ENCODE assay signal across 12 cellular contexts in genomic region chr19:3162418-3163229, GRCh38. TPM values are rescaled to one million over a fixed set of nuclear protein-coding genes. Genes with fewer than 3 reads are reported as not detected.
DNase-seq lines count a peak whose midpoint lies in the region; ATAC-seq and TF ChIP-seq lines count a peak whose summit lies in the region.
"Had no signal": no experiment of that assay in that cellular context is flagged by ENCODE, and none has a peak within 500 bp of the region (broad histone marks: within the 10 kb centered on the region; RNA-seq: fewer than 3 reads in every experiment).

No MANE protein-coding gene starts in this region.

- H3K36me3 ChIP-seq in mesenchymal stem cell (ENCODE audit: control insufficient read depth in 1 of 2, insufficient read depth in 2 of 2, low read depth in 1 of 2, low read length in 2 of 2) = no peaks in the 10 kb centered on the region
- no peaks in the 10 kb centered on the region for H3K36me3 ChIP-seq in transverse colon
- H3K36me3 ChIP-seq: left ventricle myocardium inferior had no signal

- no peak overlapping the region for H3K14ac ChIP-seq in mesenchymal stem cell (ENCODE audit: low read length in 2 of 2)

- no peak for ATAC-seq in WTC11

- H2BK5ac ChIP-seq in mesenchymal stem cell (ENCODE audit: low read depth, low read length, poor library complexity, severe bottlenecking) = no peak overlapping the region

- H3K4me3 Mint-ChIP-seq in activated CD4-positive, alpha-beta T cell treated with anti-CD3 and anti-CD28 coated beads, Interleukin-2, amount 10 ng/mL, durations not matched to agents 24 days and 14 days = no peak overlapping the region
- H3K4me3 Mint-ChIP-seq in WTC11 = no peak overlapping the region; the same call in 1 of the 2 replicates
- H3K4me3 Mint-ChIP-seq: activated T-cell treated with anti-CD3 and anti-CD28 coated beads, Interleukin-2, amount 50 U/mL, for 4 hours; T-cell had no signal

- CTCF ChIA-PET in WTC11 (lab: Charles Lee) = interaction anchor here (0.6 to 3.6 kb wide), 23 partner anchors 9 to 239 kb away, joined by 3 to 51 read pairs (median 4); no protein-coding TSS in a partner anchor

- POLR2A ChIA-PET in WTC11 (lab: Charles Lee) = interaction anchor here (0.6 kb wide), 1 partner anchor 67 kb away, joined by 3 read pairs; no protein-coding TSS in a partner anchor

- H3K27ac Mint-ChIP-seq in activated CD4-positive, alpha-beta T cell treated with anti-CD3 and anti-CD28 coated beads, Interleukin-2, amount 10 ng/mL, durations not matched to agents 24 days and 14 days = peak overlapping the region; percentile 56
- H3K27ac Mint-ChIP-seq in WTC11 = no peak overlapping the region

- H3K27ac ChIP-seq in mesenchymal stem cell (ENCODE audit: low read length, poor library complexity, severe bottlenecking) (no peak overlapping the region), transverse colon (no peak overlapping the region)
- H3K27ac ChIP-seq: left ventricle myocardium inferior had no signal

- H3K9me3 Mint-ChIP-seq in activated CD4-positive, alpha-beta T cell treated with anti-CD3 and anti-CD28 coated beads, Interleukin-2, amount 10 ng/mL, durations not matched to agents 24 days and 14 days = peaks cover 9% of the 10 kb centered on the region
- H3K9me3 Mint-ChIP-seq in WTC11 = peaks cover 11% of the 10 kb centered on the region

- no peak overlapping the region for H2AK5ac ChIP-seq in mesenchymal stem cell (ENCODE audit: low read length, severe bottlenecking)

- H3K27me3 Mint-ChIP-seq in activated CD4-positive, alpha-beta T cell treated with anti-CD3 and anti-CD28 coated beads, Interleukin-2, amount 10 ng/mL, durations not matched to agents 24 days and 14 days = no peaks in the 10 kb centered on the region
- H3K27me3 Mint-ChIP-seq in WTC11 (ENCODE audit: low read depth) = peaks cover 16% of the 10 kb centered on the region
- H3K27me3 Mint-ChIP-seq: T-cell had no signal

- TF ChIP-seq CTCF in WTC11 (IDR thresholded peaks at IDR 0.05) = no peak
- TF ChIP-seq CTCF in transverse colon (IDR thresholded peaks at IDR 0.05) = no peak

- TF ChIP-seq EP300 in Ishikawa (IDR thresholded peaks at IDR 0.05; ENCODE audit: borderline replicate concordance) (no peak), transverse colon (IDR thresholded peaks at IDR 0.05; ENCODE audit: low read depth) (no peak)

- H3K4me3 ChIP-seq in mesenchymal stem cell (ENCODE audit: insufficient read depth in 1 of 2, low read depth in 1 of 2, low read length in 2 of 2) (no peak overlapping the region), transverse colon (no peak overlapping the region)
- H3K4me3 ChIP-seq: left ventricle myocardium inferior had no signal

- peaks cover 33% of the 10 kb centered on the region for H3K4me1 Mint-ChIP-seq in activated CD4-positive, alpha-beta T cell treated with anti-CD3 and anti-CD28 coated beads, Interleukin-2, amount 10 ng/mL, durations not matched to agents 24 days and 14 days
- peaks cover 7% of the 10 kb centered on the region for H3K4me1 Mint-ChIP-seq in WTC11

- H3K4ac ChIP-seq in mesenchymal stem cell (ENCODE audit: low read depth in 1 of 2, low read length in 2 of 2) = no peak overlapping the region

- no peak for TF ChIP-seq POLR2A in transverse colon (IDR thresholded peaks at IDR 0.05)

- peak overlapping the region; percentile 4 for H4K91ac ChIP-seq in mesenchymal stem cell (ENCODE audit: low read length)

- H3K18ac ChIP-seq in mesenchymal stem cell (ENCODE audit: low read depth in 1 of 2, low read length in 2 of 2) = no peak overlapping the region

- intact Hi-C loops in activated CD4-positive, alpha-beta T cell treated with anti-CD3 and anti-CD28 coated beads, Interleukin-2, amount 10 ng/mL, durations not matched to agents 24 days and 14 days (cut with micrococcal nuclease) = loop anchor here (1.0 to 2.0 kb wide), 2 partner anchors 33 to 86 kb away; no protein-coding TSS in a partner anchor
- intact Hi-C loops in transverse colon (cut with DNase I; ENCODE audit: low total_unique reads) = loop anchor here (5.0 kb wide), 1 partner anchor 200 kb away; no protein-coding TSS in a partner anchor

- H4K8ac ChIP-seq in mesenchymal stem cell (ENCODE audit: low read length) = peak overlapping the region; percentile 42

- no peak overlapping the region for H2BK15ac ChIP-seq in mesenchymal stem cell (ENCODE audit: low read depth, poor library complexity, severe bottlenecking)

- H3K9me3 ChIP-seq in mesenchymal stem cell (ENCODE audit: control insufficient read depth, low read length) = no peaks in the 10 kb centered on the region
- no peaks in the 10 kb centered on the region for H3K9me3 ChIP-seq in transverse colon

- H2AFZ ChIP-seq in mesenchymal stem cell (ENCODE audit: low read depth, low read length) = no peak overlapping the region

- in situ Hi-C loops in transverse colon (cut with MboI; ENCODE audit: low pct_ligation_motif_present in 1 of 4, low pct_unique_long_range_greater_than_20kb in 1 of 4, low sequenced_read_pairs in 3 of 4) = loop anchor here in 2 of 4 donors (5.0 to 10.0 kb wide), 2 partner anchors 200 to 208 kb away; no protein-coding TSS in a partner anchor

- WGBS in mesenchymal stem cell = 83% methylated on average over 32 of the region's 38 CpGs
- WGBS in transverse colon (ENCODE audit: low coverage in 1 of 2), 2 donors = 50 to 72% methylated on average over 4 to 33 of the region's 38 CpGs

- DNase-seq in activated CD4-positive, alpha-beta T cell treated with anti-CD3 and anti-CD28 coated beads, Interleukin-2, amount 10 ng/mL, durations not matched to agents 24 days and 14 days = peak; percentile 84
- no peak for DNase-seq in activated CD4-positive, alpha-beta T cell treated with anti-CD3 and anti-CD28 coated beads for 4 hours
- DNase-seq in WTC11 (ENCODE audit: low spot score) (no peak), mesenchymal stem cell (peak; percentile 32), NCI-H2196 (lab: John Stamatoyannopoulos, UW; ENCODE audit: unreplicated experiment) (no peak), transverse colon (no peak), NCI-H1694 (lab: John Stamatoyannopoulos, UW) (no peak)

- no peak overlapping the region for H2BK120ac ChIP-seq in mesenchymal stem cell (ENCODE audit: low read depth, low read length)

- peaks cover 4% of the 10 kb centered on the region for H3K4me1 ChIP-seq in mesenchymal stem cell (ENCODE audit: control insufficient read depth, insufficient read depth, low read depth, low read length)
- peaks cover 0 to 6% (median 0%) of the 10 kb centered on the region in 4 donors for H3K4me1 ChIP-seq in transverse colon

- TF ChIP-seq RAD21 in Ishikawa (IDR thresholded peaks at IDR 0.05; ENCODE audit: low read depth) = no peak

- no peak overlapping the region for H3K23ac ChIP-seq in mesenchymal stem cell (ENCODE audit: low read length in 2 of 2)

- H3K9ac ChIP-seq in mesenchymal stem cell (ENCODE audit: low read length) = no peak overlapping the region

- H3K4me2 ChIP-seq in mesenchymal stem cell (ENCODE audit: low read length, poor library complexity, severe bottlenecking) = no peak overlapping the region

- no peaks in the 10 kb centered on the region for H3K27me3 ChIP-seq in mesenchymal stem cell (ENCODE audit: control insufficient read depth in 1 of 2, insufficient read depth in 1 of 2, low read length in 2 of 2)
- H3K27me3 ChIP-seq in transverse colon = no peaks in the 10 kb centered on the region

- H3K36me3 Mint-ChIP-seq in activated CD4-positive, alpha-beta T cell treated with anti-CD3 and anti-CD28 coated beads, Interleukin-2, amount 10 ng/mL, durations not matched to agents 24 days and 14 days (ENCODE audit: low read depth) = peaks cover 84% of the 10 kb centered on the region
- no peaks in the 10 kb centered on the region for H3K36me3 Mint-ChIP-seq in WTC11

- no peaks in the 10 kb centered on the region for H3K79me1 ChIP-seq in mesenchymal stem cell (replicated peaks; ENCODE audit: low read length, poor library complexity, severe bottlenecking)

- H2BK12ac ChIP-seq in mesenchymal stem cell (ENCODE audit: low read length in 2 of 2) = no peak overlapping the region

TF ChIP-seq in Ishikawa, 13 proteins besides CTCF, POLR2A, EP300 and RAD21 (continues in another document):
- TF ChIP-seq CREB1 (IDR thresholded peaks at IDR 0.05; ENCODE audit: low read depth) (no peak), TCF12 (IDR thresholded peaks at IDR 0.05; ENCODE audit: low read depth) (no peak), ZBTB7A (IDR thresholded peaks at IDR 0.05; ENCODE audit: low read depth) (0 out of 2 replicates have a peak, but pooled peaks have one; percentile 24), NFIC (IDR thresholded peaks at IDR 0.05) (no peak)

TF ChIP-seq in WTC11, 78 proteins besides CTCF, POLR2A, EP300 and RAD21 (continues in another document):
- TF ChIP-seq NR1H2 (CRISPR knock-in tag; IDR thresholded peaks at IDR 0.05) (no peak), NR2C2 (CRISPR knock-in tag; IDR thresholded peaks at IDR 0.05) (no peak), TP53 (CRISPR knock-in tag; IDR thresholded peaks at IDR 0.05) (no peak), GRHL2 (CRISPR knock-in tag; IDR thresholded peaks at IDR 0.05; ENCODE audit: insufficient replicate concordance, severe bottlenecking) (no peak), FOXP1 (CRISPR knock-in tag; IDR thresholded peaks at IDR 0.05; ENCODE audit: borderline replicate concordance) (no peak), USF1 (CRISPR knock-in tag; IDR thresholded peaks at IDR 0.05) (peak; percentile 63)

RNA-seq across cellular contexts. Expression of gene S1PR4, which starts 15.9 kb away (rescaled TPM):
- 41.8 and 43.7 TPM in 2 replicates for total RNA-seq in activated CD4-positive, alpha-beta T cell treated with anti-CD3 and anti-CD28 coated beads, Interleukin-2, amount 10 ng/mL, durations not matched to agents 24 days and 14 days
- 0.27 to 0.37 TPM (median 0.28 TPM) in 3 replicates for total RNA-seq in WTC11 (2021)
- not detected for polyA plus RNA-seq in mesenchymal stem cell (2013, experiment 1 of 2)
- polyA plus RNA-seq in mesenchymal stem cell (2013, experiment 2 of 2) = not detected
- 10 to 100 TPM in 1 of 4 donors, 1 to 10 TPM in 1, under 1 TPM in 1, not detected in 1; 0.68 to 14.6 (median 6.0) TPM for total RNA-seq in transverse colon
- polyA plus RNA-seq: BJ had no signal

RNA-seq across cellular contexts. Expression of gene NCLN, which starts 23.1 kb away (rescaled TPM):
- total RNA-seq in activated CD4-positive, alpha-beta T cell treated with anti-CD3 and anti-CD28 coated beads, Interleukin-2, amount 10 ng/mL, durations not matched to agents 24 days and 14 days = 114 and 116 TPM in 2 replicates
- total RNA-seq in WTC11 (2021) (99.9 to 113 TPM (median 105 TPM) in 3 replicates), transverse colon (100 to 1,000 TPM in 2 of 4 donors, 10 to 100 TPM in 2; 65.4 to 142 (median 102) TPM)
- polyA plus RNA-seq in mesenchymal stem cell (2013, experiment 1 of 2) = 45.9 TPM
- 47.0 TPM for polyA plus RNA-seq in mesenchymal stem cell (2013, experiment 2 of 2)

RNA-seq across cellular contexts. Expression of gene GNA15, which starts 26.8 kb away (rescaled TPM):
- 134 and 135 TPM in 2 replicates for total RNA-seq in activated CD4-positive, alpha-beta T cell treated with anti-CD3 and anti-CD28 coated beads, Interleukin-2, amount 10 ng/mL, durations not matched to agents 24 days and 14 days
- total RNA-seq in WTC11 (2021) (0.22 to 0.44 TPM (median 0.37 TPM) in 3 replicates), transverse colon (1 to 10 TPM in 2 of 4 donors, not detected in 2; 1.9 to 2.2 TPM)
- polyA plus RNA-seq in mesenchymal stem cell (2013, experiment 1 of 2) = 0.03 TPM
- 0.03 TPM for polyA plus RNA-seq in mesenchymal stem cell (2013, experiment 2 of 2)

Comparison
In these comparisons a context has a peak if more than half of its experiments do, and no peak if none do; other contexts are left out.
1. DNase-seq: peak in activated CD4-positive, alpha-beta T cell treated with anti-CD3 and anti-CD28 coated beads, Interleukin-2, amount 10 ng/mL, durations not matched to agents 24 days and 14 days (single experiment) and mesenchymal stem cell (single experiment); none in activated CD4-positive, alpha-beta T cell treated with anti-CD3 and anti-CD28 coated beads for 4 hours (0 of 2), WTC11 (single experiment), NCI-H2196 (single experiment), transverse colon (single experiment) and NCI-H1694 (single experiment).
2. RNA of gene GNA15, which starts 26.8 kb away (total RNA-seq): 134 to 135 TPM in activated CD4-positive, alpha-beta T cell treated with anti-CD3 and anti-CD28 coated beads, Interleukin-2, amount 10 ng/mL, durations not matched to agents 24 days and 14 days; 1.9 to 2.2 TPM in transverse colon and 0.22 to 0.44 TPM in WTC11; every median in the first group is over 10 times any median in the second.